1 cellular context compared by ENCODE assay signal in genomic region chr10:27822286-27822685, GRCh38.
TF ChIP-seq lines count a peak whose summit lies in the region.

No MANE protein-coding gene starts in this region.

TF ChIP-seq in IMR-90, 13 proteins besides CTCF, POLR2A, EP300 and RAD21:
- no peak for TF ChIP-seq MAZ (IDR thresholded peaks at IDR 0.05; ENCODE audit: borderline replicate concordance, low read depth, low read length)
- no peak for TF ChIP-seq USF2 (IDR thresholded peaks at IDR 0.05; ENCODE audit: low read depth, low read length)
- no peak for TF ChIP-seq MXI1 (IDR thresholded peaks at IDR 0.05; ENCODE audit: borderline replicate concordance, low read depth, low read length)
- TF ChIP-seq RCOR1 (IDR thresholded peaks at IDR 0.05; ENCODE audit: insufficient replicate concordance, low read length): no peak
- no peak for TF ChIP-seq SMC3 (IDR thresholded peaks at IDR 0.05; ENCODE audit: low read depth, low read length)
- TF ChIP-seq MAFK (IDR thresholded peaks at IDR 0.05; ENCODE audit: low read depth, low read length): no peak
